In the genomic region with DNA sequence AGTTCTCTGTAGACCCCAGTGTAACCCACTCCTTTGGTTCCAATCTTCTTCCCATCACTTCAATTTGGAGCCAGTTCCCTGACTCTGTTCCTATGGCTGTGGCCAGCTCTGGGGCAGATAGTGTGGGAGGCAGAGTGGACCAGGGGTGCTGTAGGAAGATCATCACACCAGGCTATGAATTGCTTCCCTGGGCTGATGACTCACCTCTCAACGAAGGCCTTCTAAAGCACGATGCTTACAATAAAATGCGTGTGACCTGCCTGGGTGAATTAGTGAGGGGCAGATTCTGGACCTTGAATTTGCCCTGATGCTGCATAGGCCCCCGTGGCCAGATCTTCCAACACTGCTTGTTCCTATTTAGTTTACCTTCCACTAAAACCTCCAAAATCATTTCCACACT, we compare ENCODE assay signal across 19 cellular contexts.
DNase-seq lines count a peak whose midpoint lies in the region; ATAC-seq, FAIRE-seq and TF ChIP-seq lines count a peak whose summit lies in the region.
"Had no signal": no experiment of that assay in that cellular context is flagged by ENCODE, and none has a peak within 500 bp of the region (broad histone marks: within the 10 kb centered on the region; RNA-seq: fewer than 3 reads in every experiment).

No MANE protein-coding gene starts in this region.

- H3K27ac Mint-ChIP-seq in nephron progenitor cell (no peak overlapping the region), endodermal cell (no peak overlapping the region)
- H3K27ac Mint-ChIP-seq: CD14-positive monocyte, IgD-negative memory B cell had no signal

- H3K4me3 Mint-ChIP-seq in nephron progenitor cell (no peak overlapping the region), endodermal cell (no peak overlapping the region)
- H3K4me3 Mint-ChIP-seq: CD14-positive monocyte, IgD-negative memory B cell had no signal

- H3K23ac ChIP-seq in neuronal stem cell (ENCODE audit: low read depth, low read length, poor library complexity) = no peak overlapping the region

- intact Hi-C loops in endothelial cell of umbilical vein (cut with micrococcal nuclease) = loop anchor here (10.0 kb wide), 1 partner anchor 685 kb away; no protein-coding TSS in a partner anchor

- H3K4me1 Mint-ChIP-seq in nephron progenitor cell (no peaks in the 10 kb centered on the region), endodermal cell (peaks cover 21% of the 10 kb centered on the region)
- H3K4me1 Mint-ChIP-seq: CD14-positive monocyte had no signal

- in situ Hi-C loops in GM23248 (cut with MboI) = no loop called here

- no peak overlapping the region for H4K91ac ChIP-seq in neuronal stem cell (ENCODE audit: low read depth, low read length, poor library complexity)

- TF ChIP-seq POLR2A in endothelial cell of umbilical vein (IDR thresholded peaks at IDR 0.05; ENCODE audit: low read depth, low read length) (no peak), upper lobe of left lung (IDR thresholded peaks at IDR 0.05) (no peak)

- DNase-seq in GM23248 (peak; percentile 23), NCI-H226 (peak; percentile 30), endothelial cell of umbilical vein (ENCODE audit: low read depth, low spot score) (no peak), neuronal stem cell (ENCODE audit: low spot score) (no peak), nephron progenitor cell (no peak), upper lobe of left lung (no peak), endodermal cell (no peak)
- DNase-seq: ACHN, AML-193, DMS 273 treated with DMSO at 0.1 percent for 48 hours, Kasumi-1, NCI-H1105 treated with DMSO at 0.1 percent for 48 hours, NCI-H187 treated with DMSO at 0.1 percent for 48 hours, NCI-H446 treated with DMSO at 0.1 percent for 48 hours, NCI-H748 treated with DMSO at 0.1 percent for 48 hours, RPMI8226, SIG-M5 had no signal

- no peak overlapping the region for H4K8ac ChIP-seq in neuronal stem cell (ENCODE audit: low read depth, low read length)

- H2AK5ac ChIP-seq in neuronal stem cell (ENCODE audit: low read depth, low read length) = no peak overlapping the region

- H2BK15ac ChIP-seq in neuronal stem cell (ENCODE audit: low read length) = no peak overlapping the region

- H3K36me3 ChIP-seq in GM23248 (ENCODE audit: low read depth) = no peaks in the 10 kb centered on the region
- no peaks in the 10 kb centered on the region for H3K36me3 ChIP-seq in endothelial cell of umbilical vein (ENCODE audit: control insufficient read depth in 2 of 2, extremely low read depth in 1 of 2, insufficient read depth in 2 of 2, low read length in 2 of 2)
- H3K36me3 ChIP-seq in neuronal stem cell (replicated peaks in 1 of 2; ENCODE audit: control insufficient read depth in 2 of 2, insufficient read depth in 2 of 2, low read length in 2 of 2) = no peaks in the 10 kb centered on the region
- no peaks in the 10 kb centered on the region for H3K36me3 ChIP-seq in upper lobe of left lung
- H3K36me3 ChIP-seq in endodermal cell (ENCODE audit: control insufficient read depth, insufficient read depth, low read length) = no peaks in the 10 kb centered on the region

- POLR2A ChIA-PET in endothelial cell of umbilical vein (lab: Charles Lee) = no interaction called here

- peak; percentile 42 for FAIRE-seq in endothelial cell of umbilical vein (lab: Jason Lieb, UNC)

- no peak overlapping the region for H2BK120ac ChIP-seq in neuronal stem cell (ENCODE audit: low read depth, low read length)

- H2BK12ac ChIP-seq in neuronal stem cell (ENCODE audit: low read length) = no peak overlapping the region

- H3K18ac ChIP-seq in neuronal stem cell (ENCODE audit: low read length) = peak overlapping the region; percentile 11

- peaks cover 13% of the 10 kb centered on the region; the same call in 1 of the 2 replicates for H3F3A ChIP-seq in GM23248 (ENCODE audit: insufficient read depth)

- no TSS peak for BruUV-seq in endothelial cell of umbilical vein (replicated peaks; lab: Mats Ljungman, UMichigan)

- ATAC-seq in upper lobe of left lung (ENCODE audit: low FRiP score in 2 of 2) = no peak

- H3K79me2 ChIP-seq in GM23248 (ENCODE audit: insufficient read depth) = 0 out of 2 replicates have a peak, but pooled peaks cover 12% of the 10 kb centered on the region
- H3K79me2 ChIP-seq in endothelial cell of umbilical vein (ENCODE audit: control insufficient read depth, insufficient read depth, low read length) = no peaks in the 10 kb centered on the region

- no peaks in the 10 kb centered on the region for H3K9me1 ChIP-seq in endothelial cell of umbilical vein (replicated peaks; ENCODE audit: control insufficient read depth, extremely low read depth, insufficient read depth, low read length)

- H3K9me3 Mint-ChIP-seq in nephron progenitor cell = no peaks in the 10 kb centered on the region
- H3K9me3 Mint-ChIP-seq in endodermal cell = no peaks in the 10 kb centered on the region

- H3K4me1 ChIP-seq in GM23248 (ENCODE audit: insufficient read depth) = peaks cover 22% of the 10 kb centered on the region
- H3K4me1 ChIP-seq in endothelial cell of umbilical vein (ENCODE audit: control insufficient read depth, extremely low read depth, insufficient read depth, low read length) = peaks cover 29% of the 10 kb centered on the region
- H3K4me1 ChIP-seq in neuronal stem cell (ENCODE audit: control insufficient read depth in 2 of 2, insufficient read depth in 1 of 2, low read depth in 1 of 2, low read length in 2 of 2) = peaks cover 3 to 7% of the 10 kb centered on the region in 2 donors
- H3K4me1 ChIP-seq in upper lobe of left lung = peaks cover 0 to 9% (median 2%) of the 10 kb centered on the region in 4 donors
- H3K4me1 ChIP-seq in endodermal cell (ENCODE audit: control insufficient read depth, insufficient read depth, low read length) = peaks cover under 1% of the 10 kb centered on the region

- dilution Hi-C loops in endothelial cell of umbilical vein (cut with MboI; ENCODE audit: extremely low pct_ligation_motif_present, low sequenced_read_pairs) = no loop called here

- H3K27me3 ChIP-seq in GM23248 (replicated peaks; ENCODE audit: insufficient read depth) (no peaks in the 10 kb centered on the region), endothelial cell of umbilical vein (ENCODE audit: control insufficient read depth in 2 of 2, insufficient read depth in 2 of 2, low read length in 2 of 2) (no peaks in the 10 kb centered on the region), neuronal stem cell (ENCODE audit: control insufficient read depth in 3 of 3, insufficient read depth in 3 of 3, low read depth in 1 of 3, low read length in 3 of 3) (no peaks in the 10 kb centered on the region), upper lobe of left lung (no peaks in the 10 kb centered on the region), endodermal cell (ENCODE audit: control insufficient read depth, insufficient read depth, low read length, poor library complexity, severe bottlenecking) (no peaks in the 10 kb centered on the region)

- H3K9me3 ChIP-seq in GM23248 (ENCODE audit: low read depth) (no peaks in the 10 kb centered on the region), endothelial cell of umbilical vein (replicated peaks; ENCODE audit: control insufficient read depth, insufficient read depth, low read length) (no peaks in the 10 kb centered on the region), neuronal stem cell (replicated peaks in 1 of 2; ENCODE audit: control insufficient read depth in 2 of 2, insufficient read depth in 1 of 2, low read depth in 1 of 2, low read length in 2 of 2) (no peaks in the 10 kb centered on the region), upper lobe of left lung (no peaks in the 10 kb centered on the region), endodermal cell (ENCODE audit: control insufficient read depth, low read length) (no peaks in the 10 kb centered on the region)

- no peak overlapping the region for H3K27ac ChIP-seq in GM23248
- H3K27ac ChIP-seq in endothelial cell of umbilical vein (ENCODE audit: insufficient read depth, low read depth, low read length) = no peak overlapping the region
- no peak overlapping the region for H3K27ac ChIP-seq in neuronal stem cell (replicated peaks; ENCODE audit: low read length)
- H3K27ac ChIP-seq in upper lobe of left lung = no peak overlapping the region
- no peak overlapping the region for H3K27ac ChIP-seq in endodermal cell (ENCODE audit: low read depth, low read length)

- H3K9ac ChIP-seq in GM23248 = no peak overlapping the region
- H3K9ac ChIP-seq in endothelial cell of umbilical vein (replicated peaks; ENCODE audit: extremely low read depth, insufficient read depth, low read length) = no peak overlapping the region
- H3K9ac ChIP-seq in neuronal stem cell (ENCODE audit: low read depth, low read length, poor library complexity) = no peak overlapping the region
- no peak overlapping the region for H3K9ac ChIP-seq in endodermal cell (ENCODE audit: extremely low read depth, low read length, poor library complexity, severe bottlenecking)

- no peak overlapping the region for H2AFZ ChIP-seq in GM23248
- no peak overlapping the region for H2AFZ ChIP-seq in endothelial cell of umbilical vein (ENCODE audit: low read depth, low read length)
- H2AFZ ChIP-seq in neuronal stem cell (ENCODE audit: low read length) = no peak overlapping the region

- no peak for TF ChIP-seq EP300 in upper lobe of left lung (IDR thresholded peaks at IDR 0.05)

- H4K20me1 ChIP-seq in GM23248 (ENCODE audit: insufficient read depth) = no peaks in the 10 kb centered on the region
- H4K20me1 ChIP-seq in endothelial cell of umbilical vein (replicated peaks; ENCODE audit: control insufficient read depth, extremely low read depth, insufficient read depth, low read length) = peaks cover 4% of the 10 kb centered on the region

- TF ChIP-seq CTCF in endothelial cell of umbilical vein (IDR thresholded peaks at IDR 0.05; ENCODE audit: extremely low read depth in 1 of 2, insufficient read depth in 1 of 2, low read depth in 1 of 2, low read length in 2 of 2) = no peak
- no peak for TF ChIP-seq CTCF in nephron progenitor cell (IDR thresholded peaks at IDR 0.05)
- no peak for TF ChIP-seq CTCF in upper lobe of left lung (IDR thresholded peaks at IDR 0.05)
- no peak for TF ChIP-seq CTCF in endodermal cell (conservative IDR thresholded peaks at IDR 0.05)

- H3K36me3 Mint-ChIP-seq in nephron progenitor cell (ENCODE audit: low read depth) (no peaks in the 10 kb centered on the region), endodermal cell (ENCODE audit: low read depth) (no peaks in the 10 kb centered on the region)
- H3K36me3 Mint-ChIP-seq: CD14-positive monocyte, IgD-negative memory B cell had no signal

- H3K4me3 ChIP-seq in GM23248 (no peak overlapping the region), endothelial cell of umbilical vein (replicated peaks in 1 of 3; ENCODE audit: insufficient read depth in 1 of 3, low read depth in 1 of 3, low read length in 3 of 3) (no peak overlapping the region), neuronal stem cell (ENCODE audit: low read length in 2 of 2) (no peak overlapping the region), upper lobe of left lung (no peak overlapping the region), endodermal cell (ENCODE audit: low read length) (no peak overlapping the region)

- H3K9me2 ChIP-seq in GM23248 (ENCODE audit: insufficient read depth) = no peaks in the 10 kb centered on the region

- 75 to 76% methylated on average over 4 of the region's 4 CpGs for WGBS in GM23248 (ENCODE audit: low coverage in 1 of 2, low lambda C conversion rate in 2 of 2, missing lambda C conversion rate in 2 of 2), 2 experiments
- WGBS in neuronal stem cell (ENCODE audit: extremely low coverage in 2 of 2, insufficient read length in 2 of 2, insufficient replicate concordance in 1 of 2), 2 donors = no CpG with 5 or more reads among the region's 4 CpGs
- WGBS in upper lobe of left lung, 2 donors = 75 to 91% methylated on average over 4 of the region's 4 CpGs
- 78 to 85% methylated on average over 4 of the region's 4 CpGs for WGBS in endodermal cell (ENCODE audit: insufficient coverage in 1 of 2, insufficient read length in 1 of 2), 2 experiments

- H3K27me3 Mint-ChIP-seq in nephron progenitor cell (ENCODE audit: low read depth, poor library complexity) (no peaks in the 10 kb centered on the region), endodermal cell (ENCODE audit: insufficient read depth) (no peaks in the 10 kb centered on the region)
- H3K27me3 Mint-ChIP-seq: IgD-negative memory B cell had no signal

- no peak overlapping the region for H3K4me2 ChIP-seq in GM23248 (ENCODE audit: unreplicated experiment)
- H3K4me2 ChIP-seq in endothelial cell of umbilical vein (ENCODE audit: insufficient read depth, low read length) = no peak overlapping the region
- no peak overlapping the region for H3K4me2 ChIP-seq in neuronal stem cell (ENCODE audit: insufficient read depth, low read length, poor library complexity, severe bottlenecking)

- H3K14ac ChIP-seq in neuronal stem cell (ENCODE audit: low read length) = no peak overlapping the region

- CTCF ChIA-PET in endothelial cell of umbilical vein (lab: Charles Lee) = interaction anchor here (0.9 to 1.9 kb wide), 4 partner anchors 14 to 684 kb away, joined by 3 to 8 read pairs (median 4); no protein-coding TSS in a partner anchor

- H3K79me1 ChIP-seq in neuronal stem cell (ENCODE audit: low read depth, low read length) = no peaks in the 10 kb centered on the region

- H2BK5ac ChIP-seq in neuronal stem cell (ENCODE audit: low read length) = no peak overlapping the region

- no peak overlapping the region for H3K4ac ChIP-seq in neuronal stem cell (ENCODE audit: low read length)

Comparison
In these comparisons a context has a peak if more than half of its experiments do, and no peak if none do; other contexts are left out.
1. DNase-seq: peak in GM23248 (single experiment) and NCI-H226 (single experiment); none in endothelial cell of umbilical vein (single experiment), neuronal stem cell (single experiment), nephron progenitor cell (single experiment), upper lobe of left lung (0 of 2) and endodermal cell (single experiment).